In the genomic region with DNA sequence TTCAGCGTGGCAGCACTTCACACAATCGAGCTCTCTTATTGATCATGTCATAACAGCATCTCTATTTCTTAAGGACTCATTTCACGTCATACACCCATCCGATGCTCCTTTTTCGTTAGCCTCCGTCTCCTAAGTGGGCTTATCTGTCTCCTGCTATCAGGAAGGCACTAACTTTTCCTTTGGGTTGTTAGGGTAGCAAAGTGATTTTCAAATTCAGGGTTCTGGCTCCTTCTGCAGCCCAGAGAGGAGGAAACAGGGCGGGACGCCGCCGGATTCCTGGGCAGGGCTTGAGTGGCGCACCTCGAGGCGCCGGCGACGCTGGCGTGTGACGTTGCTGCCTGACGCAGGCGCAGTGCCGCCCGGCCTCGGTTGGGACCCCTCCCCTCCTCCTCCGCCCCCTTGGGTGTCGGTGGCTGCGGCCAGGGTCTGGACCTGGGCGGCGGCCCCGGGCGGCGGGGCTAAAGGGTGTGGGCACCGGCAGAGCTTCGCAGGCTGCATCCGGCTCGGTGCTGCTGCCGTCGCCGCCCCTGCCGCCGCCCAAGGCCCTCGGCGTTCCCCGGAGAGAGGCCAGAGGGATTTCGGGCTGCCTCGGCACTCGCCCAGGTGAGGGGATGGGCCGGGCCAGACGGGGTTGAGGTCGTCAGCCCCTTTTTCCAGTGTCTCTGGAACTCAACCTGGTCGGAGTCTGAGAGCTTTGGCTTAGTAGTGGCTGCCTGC, we compare ENCODE assay signal across 1 cellular context.
TF ChIP-seq lines count a peak whose summit lies in the region.

BLTP1 (plus strand) TSS at position 350 of the 717 bp plus-strand sequence. CDS start 18,317 bp downstream, outside the sequence.

TF ChIP-seq in K562, 482 proteins besides CTCF, POLR2A, EP300 and RAD21 (continued from another document and continues in another):
- no peak for TF ChIP-seq MGA (IDR thresholded peaks at IDR 0.05)
- no peak for TF ChIP-seq LARP7 (IDR thresholded peaks at IDR 0.05)
- TF ChIP-seq, protein P1, sequence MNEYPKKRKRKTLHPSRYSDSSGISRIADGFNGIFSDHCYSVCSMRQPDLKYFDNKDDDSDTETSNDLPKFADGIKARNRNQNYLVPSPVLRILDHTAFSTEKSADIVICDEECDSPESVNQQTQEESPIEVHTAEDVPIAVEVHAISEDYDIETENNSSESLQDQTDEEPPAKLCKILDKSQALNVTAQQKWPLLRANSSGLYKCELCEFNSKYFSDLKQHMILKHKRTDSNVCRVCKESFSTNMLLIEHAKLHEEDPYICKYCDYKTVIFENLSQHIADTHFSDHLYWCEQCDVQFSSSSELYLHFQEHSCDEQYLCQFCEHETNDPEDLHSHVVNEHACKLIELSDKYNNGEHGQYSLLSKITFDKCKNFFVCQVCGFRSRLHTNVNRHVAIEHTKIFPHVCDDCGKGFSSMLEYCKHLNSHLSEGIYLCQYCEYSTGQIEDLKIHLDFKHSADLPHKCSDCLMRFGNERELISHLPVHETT (CRISPR knock-in tag; conservative IDR thresholded peaks at IDR 0.05 in 1 of 2, IDR thresholded peaks at IDR 0.05 in 1 of 2) = no peak
- TF ChIP-seq NFE2L1 (tag; IDR thresholded peaks at IDR 0.05; ENCODE audit: borderline replicate concordance, low read depth) = no peak
- no peak for TF ChIP-seq EZH2 (IDR thresholded peaks at IDR 0.05; ENCODE audit: borderline replicate concordance, low read depth, low read length)
- TF ChIP-seq SOX6 (IDR thresholded peaks at IDR 0.05) = no peak
- no peak for TF ChIP-seq ZNF436 (CRISPR knock-in tag; IDR thresholded peaks at IDR 0.05)
- TF ChIP-seq CBX1 (IDR thresholded peaks at IDR 0.05; ENCODE audit: low read depth) = no peak; the same call in 1 of the 2 replicates
- no peak for TF ChIP-seq KLF13 (tag; IDR thresholded peaks at IDR 0.05; ENCODE audit: borderline replicate concordance, low read depth)
- TF ChIP-seq NR2C2 (CRISPR knock-in tag; IDR thresholded peaks at IDR 0.05) = no peak
- no peak for TF ChIP-seq NR2C2 (tag; IDR thresholded peaks at IDR 0.05)
- TF ChIP-seq PHF20 (IDR thresholded peaks at IDR 0.05; ENCODE audit: partially characterized antibody) = peak; percentile 92
- no peak for TF ChIP-seq TAF15 (IDR thresholded peaks at IDR 0.05; ENCODE audit: low read depth, low read length)
- TF ChIP-seq LEF1 (IDR thresholded peaks at IDR 0.05) = no peak
- no peak for TF ChIP-seq ZNF384 (IDR thresholded peaks at IDR 0.05; ENCODE audit: low read depth, low read length)
- no peak for TF ChIP-seq ZFP1 (CRISPR knock-in tag; IDR thresholded peaks at IDR 0.05)
- no peak for TF ChIP-seq FIP1L1 (IDR thresholded peaks at IDR 0.05; ENCODE audit: low read depth, low read length, poor library complexity, severe bottlenecking)
- no peak; the same call in none of the 2 replicates for TF ChIP-seq LCOR (CRISPR knock-in tag; IDR thresholded peaks at IDR 0.05)
- peak; percentile 99 for TF ChIP-seq CREB1 (IDR thresholded peaks at IDR 0.05)
- TF ChIP-seq CREB1 (CRISPR knock-in tag; IDR thresholded peaks at IDR 0.05) = peak; percentile 98
- no peak for TF ChIP-seq ZSCAN29 (IDR thresholded peaks at IDR 0.05)
- TF ChIP-seq HMGN3 (IDR thresholded peaks at IDR 0.05; ENCODE audit: borderline replicate concordance, extremely low read depth, insufficient read length, low read depth, low read length) = peak; percentile 64
- no peak for TF ChIP-seq SAFB (IDR thresholded peaks at IDR 0.05; ENCODE audit: borderline replicate concordance, low read depth, low read length)
- TF ChIP-seq ZNF717 (CRISPR knock-in tag; IDR thresholded peaks at IDR 0.05) = no peak
- no peak for TF ChIP-seq ZNF316 (IDR thresholded peaks at IDR 0.05)
- no peak for TF ChIP-seq KLF6 (CRISPR knock-in tag; IDR thresholded peaks at IDR 0.05; ENCODE audit: borderline replicate concordance)
- no peak for TF ChIP-seq NFIC (IDR thresholded peaks at IDR 0.05)
- no peak for TF ChIP-seq TRIM24 (IDR thresholded peaks at IDR 0.05)
- TF ChIP-seq, protein P2, sequence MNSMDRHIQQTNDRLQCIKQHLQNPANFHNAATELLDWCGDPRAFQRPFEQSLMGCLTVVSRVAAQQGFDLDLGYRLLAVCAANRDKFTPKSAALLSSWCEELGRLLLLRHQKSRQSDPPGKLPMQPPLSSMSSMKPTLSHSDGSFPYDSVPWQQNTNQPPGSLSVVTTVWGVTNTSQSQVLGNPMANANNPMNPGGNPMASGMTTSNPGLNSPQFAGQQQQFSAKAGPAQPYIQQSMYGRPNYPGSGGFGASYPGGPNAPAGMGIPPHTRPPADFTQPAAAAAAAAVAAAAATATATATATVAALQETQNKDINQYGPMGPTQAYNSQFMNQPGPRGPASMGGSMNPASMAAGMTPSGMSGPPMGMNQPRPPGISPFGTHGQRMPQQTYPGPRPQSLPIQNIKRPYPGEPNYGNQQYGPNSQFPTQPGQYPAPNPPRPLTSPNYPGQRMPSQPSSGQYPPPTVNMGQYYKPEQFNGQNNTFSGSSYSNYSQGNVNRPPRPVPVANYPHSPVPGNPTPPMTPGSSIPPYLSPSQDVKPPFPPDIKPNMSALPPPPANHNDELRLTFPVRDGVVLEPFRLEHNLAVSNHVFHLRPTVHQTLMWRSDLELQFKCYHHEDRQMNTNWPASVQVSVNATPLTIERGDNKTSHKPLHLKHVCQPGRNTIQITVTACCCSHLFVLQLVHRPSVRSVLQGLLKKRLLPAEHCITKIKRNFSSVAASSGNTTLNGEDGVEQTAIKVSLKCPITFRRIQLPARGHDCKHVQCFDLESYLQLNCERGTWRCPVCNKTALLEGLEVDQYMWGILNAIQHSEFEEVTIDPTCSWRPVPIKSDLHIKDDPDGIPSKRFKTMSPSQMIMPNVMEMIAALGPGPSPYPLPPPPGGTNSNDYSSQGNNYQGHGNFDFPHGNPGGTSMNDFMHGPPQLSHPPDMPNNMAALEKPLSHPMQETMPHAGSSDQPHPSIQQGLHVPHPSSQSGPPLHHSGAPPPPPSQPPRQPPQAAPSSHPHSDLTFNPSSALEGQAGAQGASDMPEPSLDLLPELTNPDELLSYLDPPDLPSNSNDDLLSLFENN (IDR thresholded peaks at IDR 0.05; ENCODE audit: low read depth in 2 of 2, low read length in 2 of 2) = no peak
- peak; percentile 87 for TF ChIP-seq GMEB1 (CRISPR knock-in tag; IDR thresholded peaks at IDR 0.05)
